Comparison of ENCODE assay signal across 25 cellular contexts in the genomic region with DNA sequence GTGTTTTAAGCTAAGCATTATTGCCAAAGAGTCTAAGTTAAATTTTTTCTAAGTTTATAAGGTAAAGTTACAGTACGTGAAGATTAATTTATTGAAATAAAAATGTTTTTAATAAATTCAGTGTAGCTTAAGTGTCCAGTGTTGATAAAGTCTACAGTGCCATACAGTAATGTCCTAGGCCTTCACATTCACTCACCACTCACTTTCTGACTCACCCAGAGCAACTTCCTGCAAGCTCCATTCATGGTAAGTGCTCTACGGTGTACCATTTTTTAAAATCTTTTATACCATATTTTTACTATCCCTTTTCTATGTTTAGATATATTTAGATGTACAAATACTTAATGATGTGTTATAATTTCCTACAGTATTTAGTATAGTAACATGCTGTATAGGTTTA.
"Had no signal": no experiment of that assay in that cellular context is flagged by ENCODE, and none has a peak within 500 bp of the region (broad histone marks: within the 10 kb centered on the region; RNA-seq: fewer than 3 reads in every experiment).

No MANE protein-coding gene starts in this region.

- DNase-seq: activated B cell treated with CpG ODN at 0.5 μM for 24 hours; activated CD4-positive, alpha-beta T cell treated with anti-CD3 and anti-CD28 coated beads for 1 hour; activated CD4-positive, alpha-beta T cell treated with anti-CD3 and anti-CD28 coated beads, Interleukin-2, amount 10 ng/mL, durations not matched to agents 24 days and 14 days; activated CD4-positive, alpha-beta T cell treated with anti-CD3 and anti-CD28 coated beads, Interleukin-2, amount 50 U/mL, for 48 hours; activated CD8-positive, alpha-beta memory T cell treated with anti-CD3 and anti-CD28 coated beads, Interleukin-2, amount 10 ng/mL, durations not matched to agents 7 days and 5 days; activated effector memory CD4-positive, alpha-beta T cell treated with Interleukin-2 at 50 U/mL for 16 hours; activated naive CD4-positive, alpha-beta T cell; activated T-cell treated with anti-CD3 and anti-CD28 coated beads, Interleukin-2, amount 50 U/mL, for 24 hours; aorta; brain microvascular endothelial cell; Karpas-422; MM.1S; NCI-H1105; NCI-H1436; NCI-H1694 treated with DMSO at 0.1 percent for 48 hours; NCI-H2081; NCI-H446; NCI-H524; Peyer's patch; SIG-M5; T-helper 17 cell; T-helper 9 cell had no signal

- ATAC-seq: activated CD8-positive, alpha-beta memory T cell treated with anti-CD3 and anti-CD28 coated beads, Interleukin-2, amount 10 ng/mL, durations not matched to agents 7 days and 5 days; K562; T-helper 17 cell had no signal

- H3K9me3 Mint-ChIP-seq: activated CD4-positive, alpha-beta T cell treated with anti-CD3 and anti-CD28 coated beads, Interleukin-2, amount 10 ng/mL, durations not matched to agents 24 days and 14 days; activated naive CD4-positive, alpha-beta T cell treated with anti-CD3 and anti-CD28 coated beads, Interleukin-2, amount 50 U/mL, for 24 hours; activated T-helper 1 cell treated with anti-CD3 and anti-CD28 coated beads, Interleukin-12 subunit alpha, Interleukin-12 subunit beta, Interleukin-2, Interleukin-4 antibody, amounts not matched to agents 30 ng/mL and 10 ng/mL and 1 ng/mL, durations not matched to agents 14 hours and 24 hours and 36 hours had no signal

- H3K4me3 ChIP-seq: K562, Peyer's patch had no signal

- FAIRE-seq: K562 had no signal

- H3K27ac Mint-ChIP-seq: activated B cell treated with CpG ODN at 0.5 μM for 24 hours; activated CD4-positive, alpha-beta T cell treated with anti-CD3 and anti-CD28 coated beads, Interleukin-2, amount 10 ng/mL, durations not matched to agents 24 days and 14 days; activated CD8-positive, alpha-beta memory T cell treated with anti-CD3 and anti-CD28 coated beads, Interleukin-2, amount 10 ng/mL, durations not matched to agents 7 days and 5 days; activated naive CD4-positive, alpha-beta T cell treated with anti-CD3 and anti-CD28 coated beads, Interleukin-2, amount 50 U/mL, for 24 hours; activated T-cell treated with anti-CD3 and anti-CD28 coated beads, Interleukin-2, amount 50 U/mL, for 24 hours; activated T-helper 1 cell treated with anti-CD3 and anti-CD28 coated beads, Interleukin-12 subunit alpha, Interleukin-12 subunit beta, Interleukin-2, Interleukin-4 antibody, amounts not matched to agents 30 ng/mL and 10 ng/mL and 1 ng/mL, durations not matched to agents 14 hours and 24 hours and 36 hours; T-helper 17 cell had no signal

- H3K4me3 Mint-ChIP-seq: activated B cell treated with CpG ODN at 0.5 μM for 24 hours; activated CD4-positive, alpha-beta T cell treated with anti-CD3 and anti-CD28 coated beads, Interleukin-2, amount 10 ng/mL, durations not matched to agents 24 days and 14 days; activated CD8-positive, alpha-beta memory T cell treated with anti-CD3 and anti-CD28 coated beads, Interleukin-2, amount 10 ng/mL, durations not matched to agents 7 days and 5 days; activated naive CD4-positive, alpha-beta T cell treated with anti-CD3 and anti-CD28 coated beads, Interleukin-2, amount 50 U/mL, for 24 hours; activated T-cell treated with anti-CD3 and anti-CD28 coated beads, Interleukin-2, amount 50 U/mL, for 24 hours; activated T-helper 1 cell treated with anti-CD3 and anti-CD28 coated beads, Interleukin-12 subunit alpha, Interleukin-12 subunit beta, Interleukin-2, Interleukin-4 antibody, amounts not matched to agents 30 ng/mL and 10 ng/mL and 1 ng/mL, durations not matched to agents 14 hours and 24 hours and 36 hours; T-helper 17 cell had no signal

- H3K36me3 ChIP-seq: brain microvascular endothelial cell, Peyer's patch had no signal

- H3K4me1 ChIP-seq: Peyer's patch had no signal

- H3K36me3 Mint-ChIP-seq: activated CD8-positive, alpha-beta memory T cell treated with anti-CD3 and anti-CD28 coated beads, Interleukin-2, amount 10 ng/mL, durations not matched to agents 7 days and 5 days; activated naive CD4-positive, alpha-beta T cell treated with anti-CD3 and anti-CD28 coated beads, Interleukin-2, amount 50 U/mL, for 24 hours had no signal

- H3K27me3 ChIP-seq: brain microvascular endothelial cell, Peyer's patch had no signal

- H3K9me3 ChIP-seq: Peyer's patch had no signal

- H3K4me1 Mint-ChIP-seq: activated B cell treated with CpG ODN at 0.5 μM for 24 hours; activated CD4-positive, alpha-beta T cell treated with anti-CD3 and anti-CD28 coated beads, Interleukin-2, amount 10 ng/mL, durations not matched to agents 24 days and 14 days; activated CD8-positive, alpha-beta memory T cell treated with anti-CD3 and anti-CD28 coated beads, Interleukin-2, amount 10 ng/mL, durations not matched to agents 7 days and 5 days; activated naive CD4-positive, alpha-beta T cell treated with anti-CD3 and anti-CD28 coated beads, Interleukin-2, amount 50 U/mL, for 24 hours; T-helper 17 cell had no signal

- H3K27ac ChIP-seq: brain microvascular endothelial cell, Peyer's patch had no signal

- H3K27me3 Mint-ChIP-seq: activated CD8-positive, alpha-beta memory T cell treated with anti-CD3 and anti-CD28 coated beads, Interleukin-2, amount 10 ng/mL, durations not matched to agents 7 days and 5 days had no signal
